In the genomic region with DNA sequence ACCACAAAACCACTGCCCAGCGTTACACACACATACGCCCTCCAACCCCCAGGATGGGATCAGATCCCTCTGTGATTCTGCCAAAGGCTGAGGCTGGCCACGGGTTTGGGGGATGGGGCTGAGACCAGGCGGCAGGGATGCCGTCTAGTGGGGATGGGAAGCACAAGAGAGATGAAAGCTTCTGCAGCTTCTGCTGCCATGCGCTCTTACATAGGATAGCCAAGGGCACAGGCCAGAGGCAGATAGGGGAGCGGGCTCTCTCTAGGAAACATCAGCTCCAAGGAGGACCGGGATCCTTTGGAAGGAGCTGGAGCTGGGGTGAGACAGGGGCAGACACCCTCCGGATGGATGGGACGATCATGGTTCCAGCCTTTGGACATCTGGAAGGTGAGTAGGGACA, we compare ENCODE assay signal across 15 cellular contexts. TPM values are rescaled to one million over a fixed set of nuclear protein-coding genes. Genes with fewer than 3 reads are reported as not detected.
A peak's percentile ranks its signal among the peaks of the same experiment; 100 is the strongest.
DNase-seq lines count a peak whose midpoint lies in the region; ATAC-seq and TF ChIP-seq lines count a peak whose summit lies in the region.
"Had no signal": no experiment of that assay in that cellular context is flagged by ENCODE, and none has a peak within 500 bp of the region (broad histone marks: within the 10 kb centered on the region; RNA-seq: fewer than 3 reads in every experiment).

No MANE protein-coding gene starts in this region.

- H2AFZ ChIP-seq in HCT116 (ENCODE audit: low read depth, low read length, poor library complexity, severe bottlenecking): no peak overlapping the region

- H3K18ac ChIP-seq in mesendoderm (ENCODE audit: low read length): no peak overlapping the region

- no peaks in the 10 kb centered on the region for H3K79me2 ChIP-seq in HCT116 (ENCODE audit: insufficient read depth, low read length)
- no peaks in the 10 kb centered on the region for H3K79me2 ChIP-seq in mesendoderm (ENCODE audit: control insufficient read depth, insufficient read depth, low read length)

- no peaks in the 10 kb centered on the region for H3K27me3 Mint-ChIP-seq in type B pancreatic cell
- peaks cover 3 to 29% (median 7%) of the 10 kb centered on the region in 5 donors for H3K27me3 Mint-ChIP-seq in naive thymus-derived CD8-positive, alpha-beta T cell

- CTCF ChIA-PET in HCT116 (lab: Charles Lee): no interaction called here

- H3K9ac ChIP-seq in HCT116 (ENCODE audit: low read length) (no peak overlapping the region), mesendoderm (ENCODE audit: low read length) (no peak overlapping the region)

- H3K27ac ChIP-seq in HCT116 (ENCODE audit: low read depth, low read length) (no peak overlapping the region), epithelial cell of prostate (peak overlapping the region; percentile 96), mesendoderm (ENCODE audit: low read depth, low read length) (no peak overlapping the region)

- H3K9me2 ChIP-seq in HCT116 (ENCODE audit: insufficient read depth): no peaks in the 10 kb centered on the region

- no peak overlapping the region for H3K23ac ChIP-seq in mesendoderm (ENCODE audit: low read length)

- H3K27ac Mint-ChIP-seq in type B pancreatic cell: peak overlapping the region; percentile 96
- no peak overlapping the region for H3K27ac Mint-ChIP-seq in naive thymus-derived CD8-positive, alpha-beta T cell
- H3K27ac Mint-ChIP-seq: CD8-positive, alpha-beta T cell; HFFc6 had no signal

- H3K36me3 ChIP-seq in HCT116 (ENCODE audit: control insufficient read depth in 1 of 2, insufficient read depth in 2 of 2, low read length in 2 of 2) (no peaks in the 10 kb centered on the region), mesendoderm (ENCODE audit: control insufficient read depth, insufficient read depth, low read length) (no peaks in the 10 kb centered on the region)
- H3K36me3 ChIP-seq: HAP-1 had no signal

- RAD21 ChIA-PET in HCT116 (lab: Charles Lee; ENCODE audit: low non-redundant PET in 1 of 2, low total read pairs in 2 of 2, uncharacterized antibody in 2 of 2, unreplicated experiment in 2 of 2): no interaction called here

- no peak overlapping the region for H2AK5ac ChIP-seq in mesendoderm (ENCODE audit: low read length)

- peaks cover 8% of the 10 kb centered on the region for H3K9me3 Mint-ChIP-seq in type B pancreatic cell
- peaks cover 0 to 3% (median 0%) of the 10 kb centered on the region in 9 donors for H3K9me3 Mint-ChIP-seq in naive thymus-derived CD8-positive, alpha-beta T cell
- H3K9me3 Mint-ChIP-seq: CD14-positive monocyte; CD8-positive, alpha-beta T cell; HFFc6 had no signal

- TF ChIP-seq CTCF in HCT116 (IDR thresholded peaks at IDR 0.05 in 2 of 3, conservative IDR thresholded peaks at IDR 0.05 in 1 of 3; ENCODE audit: borderline replicate concordance in 1 of 3, insufficient read depth in 1 of 3, low read depth in 2 of 3, low read length in 2 of 3) (no peak), type B pancreatic cell (conservative IDR thresholded peaks at IDR 0.05) (no peak)

- no peaks in the 10 kb centered on the region for H3K79me1 ChIP-seq in mesendoderm (ENCODE audit: low read length)

- peak overlapping the region; percentile 28 for H2BK15ac ChIP-seq in mesendoderm (replicated peaks; ENCODE audit: low read depth)

- peaks cover 8% of the 10 kb centered on the region for H3K36me3 Mint-ChIP-seq in type B pancreatic cell
- no peaks in the 10 kb centered on the region for H3K36me3 Mint-ChIP-seq in naive thymus-derived CD8-positive, alpha-beta T cell
- H3K36me3 Mint-ChIP-seq: CD8-positive, alpha-beta T cell had no signal

- peaks cover 4 to 34% of the 10 kb centered on the region in 2 experiments; a peak in 3 of 4 replicates for H3K4me1 ChIP-seq in HCT116 (ENCODE audit: control insufficient read depth in 1 of 2, insufficient read depth in 2 of 2, low read length in 2 of 2)
- peaks cover 6% of the 10 kb centered on the region for H3K4me1 ChIP-seq in mesendoderm (ENCODE audit: control insufficient read depth, low read depth, low read length)
- H3K4me1 ChIP-seq: HAP-1 had no signal

- intact Hi-C loops in HCT116 (cut with micrococcal nuclease): no loop called here

- no peaks in the 10 kb centered on the region for H3K9me3 ChIP-seq in HCT116 (ENCODE audit: control insufficient read depth in 1 of 2, insufficient read depth in 1 of 2, low read depth in 1 of 2, low read length in 2 of 2)
- H3K9me3 ChIP-seq: HAP-1 had no signal

- H3K56ac ChIP-seq in mesendoderm (ENCODE audit: low read length): no peak overlapping the region

- WGBS in mesendoderm (ENCODE audit: extremely low coverage, insufficient coverage, low lambda C conversion rate): no CpG with 5 or more reads among the region's 10 CpGs

- DNase-seq in HCT116 (ENCODE audit: low read depth, low spot score) (no peak), epithelial cell of prostate (ENCODE audit: low read depth, low spot score) (no peak), mesendoderm (no peak), type B pancreatic cell (ENCODE audit: extremely low spot score, unreplicated experiment) (no peak), C1 segment of cervical spinal cord (lab: John Stamatoyannopoulos, UW) (no peak), hippocampal formation (lab: John Stamatoyannopoulos, UW) (no peak)
- DNase-seq in naive thymus-derived CD8-positive, alpha-beta T cell: no peak
- DNase-seq: ACHN; CD8-positive, alpha-beta T cell; COR-L47; DND-41; GDM1; HFFc6 had no signal

- peaks cover 46% of the 10 kb centered on the region for H3K4me1 Mint-ChIP-seq in type B pancreatic cell (ENCODE audit: unreplicated experiment)
- H3K4me1 Mint-ChIP-seq in naive thymus-derived CD8-positive, alpha-beta T cell: peaks cover 0 to 8% (median 0%) of the 10 kb centered on the region in 4 donors

- POLR2A ChIA-PET in HCT116 (lab: Charles Lee): no interaction called here
- POLR2A ChIA-PET in naive thymus-derived CD8-positive, alpha-beta T cell (lab: Charles Lee): no interaction called here

- H4K5ac ChIP-seq in mesendoderm (ENCODE audit: low read length): no peak overlapping the region

- no peaks in the 10 kb centered on the region; the same call in 1 of the 2 replicates for H3K27me3 ChIP-seq in HCT116 (ENCODE audit: insufficient read depth, low read length)
- no peaks in the 10 kb centered on the region for H3K27me3 ChIP-seq in mesendoderm (ENCODE audit: insufficient read depth, low read length, poor library complexity)

- H4K8ac ChIP-seq in mesendoderm (ENCODE audit: low read depth, low read length): no peak overlapping the region

- no peak overlapping the region for H2BK5ac ChIP-seq in mesendoderm (ENCODE audit: low read length)

- H3K4me3 ChIP-seq in HCT116 (replicated peaks in 1 of 2; ENCODE audit: low read depth in 1 of 2, low read length in 2 of 2) (no peak overlapping the region), mesendoderm (ENCODE audit: low read length) (no peak overlapping the region)
- H3K4me3 ChIP-seq: HAP-1 had no signal

- H3K4ac ChIP-seq in mesendoderm (ENCODE audit: low read depth, low read length): no peak overlapping the region

- no peaks in the 10 kb centered on the region for H4K20me1 ChIP-seq in HCT116 (ENCODE audit: insufficient read depth)

- no TSS peak for BruUV-seq in HCT116 (replicated peaks; lab: Mats Ljungman, UMichigan)

- H2BK120ac ChIP-seq in mesendoderm (ENCODE audit: low read depth, low read length): no peak overlapping the region

- H3K4me3 Mint-ChIP-seq in type B pancreatic cell: peak overlapping the region; percentile 65
- no peak overlapping the region for H3K4me3 Mint-ChIP-seq in naive thymus-derived CD8-positive, alpha-beta T cell
- H3K4me3 Mint-ChIP-seq: CD14-positive monocyte; CD8-positive, alpha-beta T cell; HFFc6 had no signal

- H3K4me2 ChIP-seq in HCT116 (ENCODE audit: low read length) (0 out of 2 replicates have a peak overlapping the region, but pooled peaks have one; percentile 5), mesendoderm (ENCODE audit: low read length) (no peak overlapping the region)

- no peak for TF ChIP-seq RAD21 in HCT116 (IDR thresholded peaks at IDR 0.05; ENCODE audit: low read depth)

- ATAC-seq in HCT116: no peak
- ATAC-seq in naive thymus-derived CD8-positive, alpha-beta T cell: no peak
- ATAC-seq: CD8-positive, alpha-beta T cell had no signal

- no peak for TF ChIP-seq POLR2A in HCT116 (IDR thresholded peaks at IDR 0.05; ENCODE audit: borderline replicate concordance, extremely low read depth, insufficient read depth, insufficient read length)

TF ChIP-seq in HCT116, 20 proteins besides CTCF, POLR2A, EP300 and RAD21 (continues in another document):
- TF ChIP-seq EZH2 (IDR thresholded peaks at IDR 0.05) (no peak), SRF (IDR thresholded peaks at IDR 0.05; ENCODE audit: low read depth) (no peak), EGR1 (IDR thresholded peaks at IDR 0.05; ENCODE audit: low read depth) (no peak), MAX (IDR thresholded peaks at IDR 0.05) (no peak), CBX3 (IDR thresholded peaks at IDR 0.05; ENCODE audit: low read depth) (no peak), TCF7L2 (IDR thresholded peaks at IDR 0.05; ENCODE audit: borderline replicate concordance, extremely low read depth, insufficient read depth, insufficient read length) (no peak), FOSL1 (IDR thresholded peaks at IDR 0.05; ENCODE audit: low read depth) (no peak)

RNA-seq across cellular contexts. Expression of gene RIN2, which starts 18.7 kb away (rescaled TPM):
- total RNA-seq in HCT116 (2021; ENCODE audit: unreplicated experiment) (1.5 TPM), type B pancreatic cell (ENCODE audit: low replicate concordance) (44.8 and 46.8 TPM in 2 replicates)
- 0.37 and 0.53 TPM in 2 replicates for polyA plus RNA-seq in HCT116 (2012)
- polyA plus RNA-seq in mesendoderm (2013, experiment 1 of 2): 0.65 TPM
- polyA plus RNA-seq in mesendoderm (2013, experiment 2 of 2): 0.53 TPM
- total RNA-seq in naive thymus-derived CD8-positive, alpha-beta T cell: under 1 TPM; 0.27 to 0.29 TPM
- not detected for polyA plus RNA-seq in naive thymus-derived CD8-positive, alpha-beta T cell
- total RNA-seq: CD8-positive, alpha-beta T cell had no signal

Comparison
In these comparisons a context has a peak if more than half of its experiments do, and no peak if none do; other contexts are left out.
1. RNA of gene RIN2, which starts 18.7 kb away (total RNA-seq): 44.8 to 46.8 TPM in type B pancreatic cell; 1.5 TPM in HCT116 (single experiment) and 0.27 to 0.29 TPM in naive thymus-derived CD8-positive, alpha-beta T cell; every median in the first group is over 10 times any median in the second.